Comparison of ENCODE assay signal across 8 cellular contexts in the genomic region with DNA sequence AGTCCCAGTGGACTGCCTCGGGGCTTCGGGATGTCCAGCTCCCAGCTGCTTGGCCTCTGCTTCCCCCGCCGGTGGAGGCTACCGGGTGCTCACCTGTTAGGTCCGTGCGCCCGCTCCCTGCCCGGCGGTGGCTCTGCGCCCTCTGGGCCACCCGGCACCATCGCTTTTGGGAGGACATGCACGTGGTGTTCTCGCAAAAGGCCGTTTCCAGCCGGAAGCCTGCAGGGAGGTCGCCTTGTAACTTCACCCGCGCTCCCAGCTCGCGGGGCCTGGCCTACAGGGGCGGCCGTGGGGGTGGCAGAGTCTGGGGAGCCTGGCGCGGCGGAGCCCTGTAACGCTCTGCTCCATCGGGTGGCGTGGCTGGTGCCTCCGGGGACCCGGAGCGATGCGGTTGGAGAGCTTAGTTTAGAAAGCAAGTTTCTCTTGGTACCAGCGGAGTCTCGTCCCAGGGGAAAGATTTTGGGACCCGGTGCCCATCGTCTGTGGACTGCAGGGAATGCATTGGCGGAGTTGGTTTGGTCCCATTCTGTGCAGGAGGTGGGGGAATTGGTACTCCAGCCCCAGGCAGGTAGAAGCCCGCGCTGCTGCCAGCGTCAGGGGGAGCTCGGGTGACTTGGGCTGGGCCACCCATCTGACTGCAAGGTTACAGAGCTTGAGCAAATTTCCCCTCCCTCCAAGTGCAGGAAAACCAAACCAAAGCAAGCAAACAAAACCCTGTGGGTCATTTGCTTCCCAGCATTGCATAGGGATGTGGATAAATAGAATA. TPM values are rescaled to one million over a fixed set of nuclear protein-coding genes. Genes with fewer than 3 reads are reported as not detected.
DNase-seq lines count a peak whose midpoint lies in the region; ATAC-seq lines count a peak whose summit lies in the region.

No MANE protein-coding gene starts in this region.

- peak overlapping the region; percentile 66 for H3K27ac Mint-ChIP-seq in activated naive CD8-positive, alpha-beta T cell

- peaks cover 24% of the 10 kb centered on the region for H3K4me1 Mint-ChIP-seq in activated naive CD8-positive, alpha-beta T cell (ENCODE audit: low read depth)

- no peaks in the 10 kb centered on the region for H3K9me3 Mint-ChIP-seq in activated naive CD8-positive, alpha-beta T cell (ENCODE audit: low read depth)

- DNase-seq in Right ventricle myocardium inferior (ENCODE audit: missing footprints) (peak; percentile 79), cardiac septum (ENCODE audit: low spot score) (no peak), RPMI8226 (peak; percentile 46), hepatic stellate cell (ENCODE audit: low spot score) (peak; percentile 47), skeletal muscle cell (ENCODE audit: low read depth) (no peak), foreskin melanocyte (no peak)

- no peaks in the 10 kb centered on the region for H3K27me3 Mint-ChIP-seq in activated naive CD8-positive, alpha-beta T cell

- H3K36me3 Mint-ChIP-seq in activated naive CD8-positive, alpha-beta T cell, result peaks cover 6% of the 10 kb centered on the region

- H3K4me3 ChIP-seq in skeletal muscle cell (ENCODE audit: low read depth, low read length), result peak overlapping the region; percentile 72

- H3K4me3 Mint-ChIP-seq in activated naive CD8-positive, alpha-beta T cell, result peak overlapping the region; percentile 91

- intact Hi-C loops in Right ventricle myocardium inferior (cut with DNase I), result loop anchor here (2.0 kb wide), 2 partner anchors 54 to 102 kb away; no protein-coding TSS in a partner anchor
- intact Hi-C loops in cardiac septum (cut with DNase I), result loop anchor here (5.0 kb wide), 2 partner anchors 56 to 104 kb away; no protein-coding TSS in a partner anchor

- peak; percentile 43 for ATAC-seq in Right ventricle myocardium inferior
- ATAC-seq in HG03108 (IDR thresholded peaks at IDR 0.05; ENCODE audit: unreplicated experiment), result peak; percentile 43

RNA-seq across cellular contexts. Expression of gene SPATA13, which starts 0.7 kb away (rescaled TPM):
- total RNA-seq in Right ventricle myocardium inferior (9.9 TPM), cardiac septum (8.0 TPM)

Comparison
In these comparisons a context has a peak if more than half of its experiments do, and no peak if none do; other contexts are left out.
1. DNase-seq: peak in Right ventricle myocardium inferior (single experiment), RPMI8226 (single experiment) and hepatic stellate cell (single experiment); none in cardiac septum (single experiment), skeletal muscle cell (single experiment) and foreskin melanocyte (single experiment).